ENCODE assay signal across 30 cellular contexts in the genomic region with DNA sequence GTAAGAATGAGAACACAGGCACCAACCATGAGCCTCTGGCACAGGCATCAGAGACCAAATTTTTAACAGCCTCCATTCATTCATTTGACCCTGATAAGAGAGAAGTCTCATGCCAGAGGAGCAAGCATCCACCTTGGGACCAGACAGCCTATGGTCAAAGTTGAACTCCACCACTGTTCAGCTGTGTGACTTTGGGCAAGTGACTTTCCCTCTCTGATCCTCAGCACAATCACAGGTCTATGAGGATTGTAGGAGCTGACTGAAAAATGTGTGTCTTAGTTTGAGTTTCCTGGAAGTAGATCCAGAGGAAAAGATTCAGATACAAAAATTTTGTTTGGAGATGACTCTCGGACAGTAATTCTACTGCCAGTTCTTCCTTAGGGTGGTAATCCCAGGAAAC.
"Had no signal": no experiment of that assay in that cellular context is flagged by ENCODE, and none has a peak within 500 bp of the region (broad histone marks: within the 10 kb centered on the region; RNA-seq: fewer than 3 reads in every experiment).

No MANE protein-coding gene starts in this region.

- FAIRE-seq: astrocyte, bronchial epithelial cell had no signal

- H3K4me1 ChIP-seq: adrenal gland, body of pancreas, breast epithelium had no signal

- H3K36me3 ChIP-seq: adrenal gland, brain microvascular endothelial cell, breast epithelium, cardiac muscle cell had no signal

- DNase-seq: activated effector memory CD4-positive, alpha-beta T cell treated with anti-CD3 and anti-CD28 coated beads, Interleukin-2, amount 50 U/mL, for 16 hours; activated effector memory CD4-positive, alpha-beta T cell treated with Interleukin-2 at 50 U/mL for 16 hours; activated gamma-delta T cell; activated gamma-delta T cell treated with Interleukin-2 at 50 U/mL for 16 hours; activated naive CD4-positive, alpha-beta T cell; activated naive CD4-positive, alpha-beta T cell treated with anti-CD3 and anti-CD28 coated beads for 36 hours; activated naive CD4-positive, alpha-beta T cell treated with anti-CD3 and anti-CD28 coated beads, Interleukin-2, amount 10 ng/mL, durations not matched to agents 7 days and 5 days; activated naive CD4-positive, alpha-beta T cell treated with anti-CD3 and anti-CD28 coated beads, Interleukin-2, amount 50 U/mL, for 16 hours; activated naive CD4-positive, alpha-beta T cell treated with Interleukin-2 at 50 U/mL for 16 hours; activated naive CD8-positive, alpha-beta T cell treated with anti-CD3 and anti-CD28 coated beads for 36 hours; activated naive CD8-positive, alpha-beta T cell treated with anti-CD3 and anti-CD28 coated beads, Interleukin-2, amount 10 ng/mL, durations not matched to agents 7 days and 5 days; activated naive CD8-positive, alpha-beta T cell treated with anti-CD3 and anti-CD28 coated beads, Interleukin-2, amount 50 U/mL, for 24 hours; activated T-cell treated with anti-CD3 and anti-CD28 coated beads, Interleukin-2, amount 50 U/mL, for 1 hour; activated T-cell treated with anti-CD3 and anti-CD28 coated beads, Interleukin-2, amount 50 U/mL, for 24 hours; activated T-cell treated with anti-CD3 and anti-CD28 coated beads, Interleukin-2, amount 50 U/mL, for 4 hours; activated T-cell treated with anti-CD3 and anti-CD28 coated beads, Interleukin-2, amount 50 U/mL, for 48 hours; activated T-cell treated with anti-CD3 and anti-CD28 coated beads, Interleukin-2, amount 50 U/mL, for 72 hours; adrenal gland; amniotic stem cell; aorta; body of pancreas; brain microvascular endothelial cell; central memory CD4-positive, alpha-beta T cell; cerebellar nuclear complex had no signal

- H3K27ac ChIP-seq: adrenal gland, body of pancreas, brain microvascular endothelial cell, breast epithelium, cardiac muscle cell had no signal

- H3K9me3 ChIP-seq: adrenal gland, body of pancreas had no signal

- H3K4me3 ChIP-seq: adrenal gland, body of pancreas, breast epithelium, cardiac muscle cell had no signal

- H3K27me3 ChIP-seq: adrenal gland, body of pancreas, brain microvascular endothelial cell, breast epithelium had no signal

- ATAC-seq: activated naive CD4-positive, alpha-beta T cell treated with anti-CD3 and anti-CD28 coated beads, Interleukin-2, amount 50 U/mL, for 72 hours; activated naive CD8-positive, alpha-beta T cell treated with anti-CD3 and anti-CD28 coated beads, Interleukin-2, amount 50 U/mL, for 24 hours; activated T-cell treated with anti-CD3 and anti-CD28 coated beads, Interleukin-2, amount 50 U/mL, for 4 hours; activated T-cell treated with anti-CD3 and anti-CD28 coated beads, Interleukin-2, amount 50 U/mL, for 72 hours; activated T-helper 17 cell treated with anti-CD3 and anti-CD28 coated beads, Interleukin-2, amount 50 U/mL, for 72 hours; body of pancreas had no signal
